Comparison of ENCODE assay signal across 14 cellular contexts in genomic region chrX:30657542-30658238, GRCh38. TPM values are rescaled to one million over a fixed set of nuclear protein-coding genes. Genes with fewer than 3 reads are reported as not detected.
DNase-seq lines count a peak whose midpoint lies in the region; ATAC-seq and TF ChIP-seq lines count a peak whose summit lies in the region.
"Had no signal": no experiment of that assay in that cellular context is flagged by ENCODE, and none has a peak within 500 bp of the region (broad histone marks: within the 10 kb centered on the region; RNA-seq: fewer than 3 reads in every experiment).

No MANE protein-coding gene starts in this region.

- ATAC-seq in foreskin keratinocyte (peak; percentile 33), upper lobe of left lung (ENCODE audit: low FRiP score in 2 of 2) (no peak)

- peaks cover 0 to 31% (median 0%) of the 10 kb centered on the region in 11 experiments; a peak in 4 of 22 replicates for H4K20me1 ChIP-seq in BLaER1 treated with 17β-estradiol and CSF1 and Interleukin-3, amounts not matched to agents 10 nM and 100 nM

- peak overlapping the region in 4 of 11 experiments; percentile 76 to 99 (median 98); a peak in 8 of 22 replicates for H3K9ac ChIP-seq in BLaER1 treated with 17β-estradiol and CSF1 and Interleukin-3, amounts not matched to agents 10 nM and 100 nM

- TF ChIP-seq CTCF in HEK293 (tag by site-specific recombination; IDR thresholded peaks at IDR 0.05) (no peak), foreskin keratinocyte (conservative IDR thresholded peaks at IDR 0.05) (no peak), upper lobe of left lung (IDR thresholded peaks at IDR 0.05) (no peak)

- H3K36me3 ChIP-seq in BLaER1 treated with 17β-estradiol and CSF1 and Interleukin-3, amounts not matched to agents 10 nM and 100 nM: peaks cover 0 to 49% (median 0%) of the 10 kb centered on the region in 11 experiments; a peak in 6 of 22 replicates
- H3K36me3 ChIP-seq in HEK293 (ENCODE audit: control insufficient read depth in 2 of 2, insufficient read depth in 1 of 2, low read length in 2 of 2): no peaks in the 10 kb centered on the region
- H3K36me3 ChIP-seq in upper lobe of left lung: no peaks in the 10 kb centered on the region
- H3K36me3 ChIP-seq: heart right ventricle, SJSA1 had no signal

- peaks cover 3% of the 10 kb centered on the region for H3K36me3 Mint-ChIP-seq in activated naive CD4-positive, alpha-beta T cell treated with anti-CD3 and anti-CD28 coated beads, Interleukin-2, amount 50 U/mL, for 24 hours

- CTCF ChIA-PET in HEK293 (lab: Yijun Ruan, JAX): no interaction called here

- peak overlapping the region; percentile 75 for H3K4me3 Mint-ChIP-seq in activated naive CD4-positive, alpha-beta T cell treated with anti-CD3 and anti-CD28 coated beads, Interleukin-2, amount 50 U/mL, for 24 hours

- peaks cover 0 to 10% (median 0%) of the 10 kb centered on the region in 11 experiments; a peak in 6 of 22 replicates for H3K9me3 ChIP-seq in BLaER1 treated with 17β-estradiol and CSF1 and Interleukin-3, amounts not matched to agents 10 nM and 100 nM (replicated peaks in 1 of 11)
- H3K9me3 ChIP-seq in HEK293 (ENCODE audit: control insufficient read depth, insufficient read depth, low read depth, low read length) (no peaks in the 10 kb centered on the region), upper lobe of left lung (no peaks in the 10 kb centered on the region)
- H3K9me3 ChIP-seq: heart right ventricle, SJSA1 had no signal

- WGBS in upper lobe of left lung, 2 donors: 59 to 69% methylated on average over 3 of the region's 3 CpGs

- TF ChIP-seq POLR2A in upper lobe of left lung (IDR thresholded peaks at IDR 0.05): no peak

- POLR2A ChIA-PET in HEK293 (lab: Yijun Ruan, JAX): no interaction called here

- no peaks in the 10 kb centered on the region for H3K27me3 Mint-ChIP-seq in activated naive CD4-positive, alpha-beta T cell treated with anti-CD3 and anti-CD28 coated beads, Interleukin-2, amount 50 U/mL, for 24 hours

- peak overlapping the region in 6 of 11 experiments; percentile 71 to 98 (median 96); a peak in 12 of 22 replicates for H3K27ac ChIP-seq in BLaER1 treated with 17β-estradiol and CSF1 and Interleukin-3, amounts not matched to agents 10 nM and 100 nM
- H3K27ac ChIP-seq in HEK293 (ENCODE audit: extremely low read depth, low read depth, low read length): no peak overlapping the region
- H3K27ac ChIP-seq in foreskin keratinocyte: peak overlapping the region; percentile 84
- peak overlapping the region in 2 of 4 donors; percentile 56 to 70 for H3K27ac ChIP-seq in upper lobe of left lung
- H3K27ac ChIP-seq: dorsolateral prefrontal cortex, SJSA1 had no signal

- peak in 1 of 2 donors; percentile 63 for DNase-seq in foreskin keratinocyte
- DNase-seq in H4 (ENCODE audit: low spot score): no peak
- DNase-seq in upper lobe of left lung: no peak
- no peak for DNase-seq in globus pallidus (ENCODE audit: low spot score)
- no peak for DNase-seq in DMS53 (lab: John Stamatoyannopoulos, UW)
- DNase-seq: dorsolateral prefrontal cortex; heart right ventricle; NCI-H1436 treated with DMSO at 0.1 percent for 48 hours; NCI-H524 treated with DMSO at 0.1 percent for 48 hours; stimulated activated naive CD4-positive, alpha-beta T cell treated with Interleukin-2 at 50 U/mL for 16 hours had no signal

- peaks cover 0 to 74% (median 22%) of the 10 kb centered on the region in 10 experiments; a peak in 14 of 20 replicates for H3K4me1 ChIP-seq in BLaER1 treated with 17β-estradiol and CSF1 and Interleukin-3, amounts not matched to agents 10 nM and 100 nM
- no peaks in the 10 kb centered on the region for H3K4me1 ChIP-seq in HEK293 (ENCODE audit: control insufficient read depth, insufficient read depth, low read length)
- H3K4me1 ChIP-seq in foreskin keratinocyte: no peaks in the 10 kb centered on the region
- H3K4me1 ChIP-seq in upper lobe of left lung: no peaks in the 10 kb centered on the region

- no peaks in the 10 kb centered on the region for H3K9me3 Mint-ChIP-seq in activated naive CD4-positive, alpha-beta T cell treated with anti-CD3 and anti-CD28 coated beads, Interleukin-2, amount 50 U/mL, for 24 hours

- peaks cover 22% of the 10 kb centered on the region for H3K4me1 Mint-ChIP-seq in activated naive CD4-positive, alpha-beta T cell treated with anti-CD3 and anti-CD28 coated beads, Interleukin-2, amount 50 U/mL, for 24 hours

- peak overlapping the region; percentile 88 for H3K27ac Mint-ChIP-seq in activated naive CD4-positive, alpha-beta T cell treated with anti-CD3 and anti-CD28 coated beads, Interleukin-2, amount 50 U/mL, for 24 hours

- peak overlapping the region in 2 of 10 experiments; percentile 71 to 74; a peak in 4 of 20 replicates for H3K4me3 ChIP-seq in BLaER1 treated with 17β-estradiol and CSF1 and Interleukin-3, amounts not matched to agents 10 nM and 100 nM
- H3K4me3 ChIP-seq in HEK293 (ENCODE audit: low read depth, low read length): no peak overlapping the region
- H3K4me3 ChIP-seq in upper lobe of left lung: no peak overlapping the region
- H3K4me3 ChIP-seq: dorsolateral prefrontal cortex, heart right ventricle, SJSA1 had no signal

- H3K4me2 ChIP-seq in BLaER1 treated with 17β-estradiol and CSF1 and Interleukin-3, amounts not matched to agents 10 nM and 100 nM: peak overlapping the region in 6 of 11 experiments; percentile 13 to 86 (median 72); a peak in 9 of 22 replicates

- no peak for TF ChIP-seq EP300 in upper lobe of left lung (IDR thresholded peaks at IDR 0.05)

- no peaks in the 10 kb centered on the region for H3K27me3 ChIP-seq in BLaER1 treated with 17β-estradiol and CSF1 and Interleukin-3, amounts not matched to agents 10 nM and 100 nM
- H3K27me3 ChIP-seq in foreskin keratinocyte (no peaks in the 10 kb centered on the region), upper lobe of left lung (no peaks in the 10 kb centered on the region)
- H3K27me3 ChIP-seq: heart right ventricle, SJSA1 had no signal

TF ChIP-seq in HEK293, 187 proteins besides CTCF, POLR2A, EP300 and RAD21:
- no peak for TF ChIP-seq ZNF221 (tag by site-specific recombination; IDR thresholded peaks at IDR 0.05; ENCODE audit: borderline replicate concordance)
- TF ChIP-seq ZNF664 (tag by site-specific recombination; IDR thresholded peaks at IDR 0.05): peak; percentile 48; the same call in 1 of the 2 replicates
- no peak for TF ChIP-seq ZNF140 (tag by site-specific recombination; IDR thresholded peaks at IDR 0.05)

RNA-seq across cellular contexts. Expression of gene GK, which starts 4.5 kb away (rescaled TPM):
- total RNA-seq in foreskin keratinocyte (2.4 and 2.6 TPM in 2 replicates), upper lobe of left lung (10 to 100 TPM; 19.6 to 63.9 (median 32.2) TPM)
- 1.2 and 1.3 TPM in 2 replicates for polyA plus RNA-seq in foreskin keratinocyte
- 5.7 and 7.4 TPM in 2 replicates for total RNA-seq in H4 (2014; rRNA removed; shearing (Covaris generic))
